9 cellular contexts compared by ENCODE assay signal in genomic region chr21:29017639-29018237, GRCh38. TPM values are rescaled to one million over a fixed set of nuclear protein-coding genes. Genes with fewer than 3 reads are reported as not detected.
DNase-seq lines count a peak whose midpoint lies in the region; ATAC-seq and TF ChIP-seq lines count a peak whose summit lies in the region.
"Had no signal": no experiment of that assay in that cellular context is flagged by ENCODE, and none has a peak within 500 bp of the region (broad histone marks: within the 10 kb centered on the region; RNA-seq: fewer than 3 reads in every experiment).

No MANE protein-coding gene starts in this region.

- peaks cover 20% of the 10 kb centered on the region for H3K36me3 Mint-ChIP-seq in activated naive CD8-positive, alpha-beta T cell treated with anti-CD3 and anti-CD28 coated beads for 36 hours

- peak; percentile 19 for ATAC-seq in HG03439 (IDR thresholded peaks at IDR 0.05; ENCODE audit: unreplicated experiment)
- no peak for ATAC-seq in GM21381 (IDR thresholded peaks at IDR 0.05; ENCODE audit: unreplicated experiment)
- ATAC-seq in HG02763 (IDR thresholded peaks at IDR 0.05; ENCODE audit: unreplicated experiment) = no peak

- H3K4me1 ChIP-seq in BE2C = peaks cover 10% of the 10 kb centered on the region
- peaks cover 2% of the 10 kb centered on the region for H3K4me1 ChIP-seq in mesodermal cell (ENCODE audit: control insufficient read depth, insufficient read depth, low read length, poor library complexity, severe bottlenecking)

- no peak for TF ChIP-seq CTCF in BE2C (IDR thresholded peaks at IDR 0.05; ENCODE audit: low read depth, low read length)

- no peaks in the 10 kb centered on the region for H3K9me3 Mint-ChIP-seq in activated naive CD8-positive, alpha-beta T cell treated with anti-CD3 and anti-CD28 coated beads for 36 hours

- WGBS in mesodermal cell (ENCODE audit: insufficient coverage in 2 of 2), 2 experiments = 95 to 96% methylated on average over 6 of the region's 6 CpGs

- H3K4me3 ChIP-seq in BE2C (ENCODE audit: low read depth, low read length) (peak overlapping the region; percentile 93), mesodermal cell (ENCODE audit: extremely low read depth, insufficient read depth, low read length, poor library complexity, severe bottlenecking) (peak overlapping the region; percentile 64)

- H3K36me3 ChIP-seq in BE2C = peaks cover 4% of the 10 kb centered on the region; the same call in 1 of the 2 replicates
- no peaks in the 10 kb centered on the region for H3K36me3 ChIP-seq in mesodermal cell (ENCODE audit: control insufficient read depth, insufficient read depth, low read length)

- H3K27ac ChIP-seq in mesodermal cell (ENCODE audit: low read depth, low read length, severe bottlenecking) = no peak overlapping the region

- peak overlapping the region; percentile 84 for H3K27ac Mint-ChIP-seq in activated naive CD8-positive, alpha-beta T cell treated with anti-CD3 and anti-CD28 coated beads for 36 hours

- no peaks in the 10 kb centered on the region for H3K27me3 Mint-ChIP-seq in activated naive CD8-positive, alpha-beta T cell treated with anti-CD3 and anti-CD28 coated beads for 36 hours

- H3K9me3 ChIP-seq in BE2C = no peaks in the 10 kb centered on the region
- no peaks in the 10 kb centered on the region for H3K9me3 ChIP-seq in mesodermal cell (ENCODE audit: control insufficient read depth, low read length)

- peaks cover 29% of the 10 kb centered on the region for H3K4me1 Mint-ChIP-seq in activated naive CD8-positive, alpha-beta T cell treated with anti-CD3 and anti-CD28 coated beads for 36 hours

- no peaks in the 10 kb centered on the region for H3K27me3 ChIP-seq in BE2C

- DNase-seq in BE2C = no peak
- no peak for DNase-seq in activated naive CD8-positive, alpha-beta T cell treated with anti-CD3 and anti-CD28 coated beads for 36 hours
- no peak for DNase-seq in NCI-H748 treated with DMSO at 0.1 percent for 48 hours (lab: John Stamatoyannopoulos, UW)
- no peak for DNase-seq in central memory CD4-positive, alpha-beta T cell
- DNase-seq: NCI-H1048 had no signal

- H3K4me3 Mint-ChIP-seq in activated naive CD8-positive, alpha-beta T cell treated with anti-CD3 and anti-CD28 coated beads for 36 hours = peak overlapping the region; percentile 82

RNA-seq across cellular contexts. Expression of gene RWDD2B, which starts 1.4 kb away (rescaled TPM):
- 18.7 TPM for polyA plus RNA-seq in BE2C (2012; ENCODE audit: insufficient read depth, insufficient read length, low read depth)
- total RNA-seq in activated naive CD8-positive, alpha-beta T cell treated with anti-CD3 and anti-CD28 coated beads for 36 hours = 10 to 100 TPM; 24.3 to 24.5 TPM
- 9.5 TPM for polyA plus RNA-seq in mesodermal cell (2013, experiment 1 of 2)
- 9.2 TPM for polyA plus RNA-seq in mesodermal cell (2013, experiment 2 of 2)

RNA-seq across cellular contexts. Expression of gene USP16, which starts 6.7 kb away (rescaled TPM):
- 37.4 TPM for polyA plus RNA-seq in BE2C (2012; ENCODE audit: insufficient read depth, insufficient read length, low read depth)
- total RNA-seq in activated naive CD8-positive, alpha-beta T cell treated with anti-CD3 and anti-CD28 coated beads for 36 hours = 10 to 100 TPM; 59.0 to 61.6 TPM
- polyA plus RNA-seq in mesodermal cell (2013, experiment 1 of 2) = 16.4 TPM
- polyA plus RNA-seq in mesodermal cell (2013, experiment 2 of 2) = 20.5 TPM

RNA-seq across cellular contexts. Expression of gene LTN1, which starts 25.1 kb away (rescaled TPM):
- 21.4 TPM for polyA plus RNA-seq in BE2C (2012; ENCODE audit: insufficient read depth, insufficient read length, low read depth)
- 10 to 100 TPM; 23.0 to 24.6 TPM for total RNA-seq in activated naive CD8-positive, alpha-beta T cell treated with anti-CD3 and anti-CD28 coated beads for 36 hours
- 20.8 TPM for polyA plus RNA-seq in mesodermal cell (2013, experiment 1 of 2)
- polyA plus RNA-seq in mesodermal cell (2013, experiment 2 of 2) = 21.9 TPM

RNA-seq across cellular contexts. Expression of gene CCT8, which starts 55.7 kb away (rescaled TPM):
- 211 TPM for polyA plus RNA-seq in BE2C (2012; ENCODE audit: insufficient read depth, insufficient read length, low read depth)
- 100 to 1,000 TPM; 504 to 510 TPM for total RNA-seq in activated naive CD8-positive, alpha-beta T cell treated with anti-CD3 and anti-CD28 coated beads for 36 hours
- polyA plus RNA-seq in mesodermal cell (2013, experiment 1 of 2) = 243 TPM
- polyA plus RNA-seq in mesodermal cell (2013, experiment 2 of 2) = 262 TPM
